8 cellular contexts compared by ENCODE assay signal in genomic region chr19:5131031-5131865, GRCh38.
A peak's percentile ranks its signal among the peaks of the same experiment; 100 is the strongest.
DNase-seq lines count a peak whose midpoint lies in the region; ATAC-seq and TF ChIP-seq lines count a peak whose summit lies in the region.

No MANE protein-coding gene starts in this region.

- H3K4me1 ChIP-seq in H9 (ENCODE audit: insufficient read depth, low read length) = peaks cover 2% of the 10 kb centered on the region; the same call in 1 of the 2 replicates
- H3K4me1 ChIP-seq in Peyer's patch = peaks cover 0 to 46% (median 15%) of the 10 kb centered on the region in 4 donors
- H3K4me1 ChIP-seq in ovary (ENCODE audit: insufficient read depth) = peaks cover 22% of the 10 kb centered on the region

- H2AFZ ChIP-seq in H9 (ENCODE audit: low read length) = no peak overlapping the region

- H3K23me2 ChIP-seq in H9 (ENCODE audit: insufficient read length, low read depth, low read length, poor library complexity, severe bottlenecking) = no peaks in the 10 kb centered on the region

- H3K36me3 Mint-ChIP-seq in H9 (ENCODE audit: insufficient read depth in 1 of 3, low read depth in 3 of 3) = peaks cover 0 to 25% (median 18%) of the 10 kb centered on the region in 3 experiments; a peak in 5 of 7 replicates
- no peaks in the 10 kb centered on the region for H3K36me3 Mint-ChIP-seq in natural killer cell treated with Interleukin-12 subunit alpha and Interleukin-12 subunit beta and Interleukin-15 and Interleukin-18, amount 100 ng/mL, for 72 hours

- H3K27me3 ChIP-seq in H9 (ENCODE audit: insufficient read depth, low read length) (no peaks in the 10 kb centered on the region), Peyer's patch (no peaks in the 10 kb centered on the region), ovary (no peaks in the 10 kb centered on the region)

- no peak overlapping the region; a peak in 2 of 5 replicates for H3K4me3 Mint-ChIP-seq in H9
- H3K4me3 Mint-ChIP-seq in natural killer cell treated with Interleukin-12 subunit alpha and Interleukin-12 subunit beta and Interleukin-15 and Interleukin-18, amount 100 ng/mL, for 72 hours = peak overlapping the region; percentile 38

- no peak overlapping the region for H2BK5ac ChIP-seq in H9 (ENCODE audit: insufficient read length, low read length)

- WGBS in H9 (ENCODE audit: extremely low coverage, insufficient read length, low lambda C conversion rate) = no CpG with 5 or more reads among the region's 30 CpGs
- WGBS in ovary, 3 donors = 60 to 80% (median 79%) methylated on average over 19 to 30 of the region's 30 CpGs

- H2BK12ac ChIP-seq in H9 (ENCODE audit: insufficient read length, low read depth, low read length) = no peak overlapping the region

- peak; percentile 30; the same call in 2 of the 3 replicates for TF ChIP-seq CTCF in H9 (conservative IDR thresholded peaks at IDR 0.05)
- peak in 1 of 6 experiments; percentile 16 for TF ChIP-seq CTCF in Peyer's patch (IDR thresholded peaks at IDR 0.05)
- TF ChIP-seq CTCF in ovary (IDR thresholded peaks at IDR 0.05) = no peak

- H3K56ac ChIP-seq in H9 (ENCODE audit: insufficient read length, low read depth, low read length) = no peak overlapping the region

- TF ChIP-seq EP300 in ovary (IDR thresholded peaks at IDR 0.05) = no peak

- no peak for DNase-seq in H9
- peak in 2 of 3 donors; percentile 83 to 85 for DNase-seq in Peyer's patch
- no peak for DNase-seq in natural killer cell treated with Interleukin-12 subunit alpha and Interleukin-12 subunit beta and Interleukin-15 and Interleukin-18, amount 100 ng/mL, for 72 hours (ENCODE audit: low spot score)
- DNase-seq in ovary = no peak
- no peak for DNase-seq in SK-N-DZ (ENCODE audit: low spot score)
- no peak for DNase-seq in left cardiac atrium
- DNase-seq in SKM-1 treated with dmso at 0.1 percent for 144 hours (lab: John Stamatoyannopoulos, UW; ENCODE audit: unreplicated experiment) = no peak

- H2BK120ac ChIP-seq in H9 (ENCODE audit: low read depth, low read length, poor library complexity, severe bottlenecking) = peak overlapping the region; percentile 41

- H3K27ac ChIP-seq in H9 (ENCODE audit: insufficient read length, low read depth, low read length) = no peak overlapping the region
- H3K27ac ChIP-seq in Peyer's patch = peak overlapping the region in 3 of 4 donors; percentile 12 to 90 (median 86)
- H3K27ac ChIP-seq in ovary = peak overlapping the region in 1 of 2 donors; percentile 22

- no peak overlapping the region for H4K91ac ChIP-seq in H9 (ENCODE audit: insufficient read length, low read depth, low read length)

- H3K4me1 Mint-ChIP-seq in H9 = peaks cover 28 to 60% of the 10 kb centered on the region in 2 experiments
- H3K4me1 Mint-ChIP-seq in natural killer cell treated with Interleukin-12 subunit alpha and Interleukin-12 subunit beta and Interleukin-15 and Interleukin-18, amount 100 ng/mL, for 72 hours (ENCODE audit: low read depth in 2 of 2) = peaks cover 11 to 14% of the 10 kb centered on the region in 2 donors

- no peak overlapping the region for H3K23ac ChIP-seq in H9 (ENCODE audit: insufficient read length, low read depth, low read length)

- no peak overlapping the region for H3K9ac ChIP-seq in H9 (ENCODE audit: extremely low read depth, insufficient read length, low read length)

- intact Hi-C loops in ovary (cut with DNase I) = loop anchor here in 1 of 4 donors (10.0 kb wide), 1 partner anchor 86 kb away; no protein-coding TSS in a partner anchor
- intact Hi-C loops in left cardiac atrium (cut with DNase I) = no loop called here

- no peaks in the 10 kb centered on the region; the same call in 1 of the 2 replicates for H3K27me3 Mint-ChIP-seq in H9 (ENCODE audit: low read depth)
- H3K27me3 Mint-ChIP-seq in natural killer cell treated with Interleukin-12 subunit alpha and Interleukin-12 subunit beta and Interleukin-15 and Interleukin-18, amount 100 ng/mL, for 72 hours = no peaks in the 10 kb centered on the region

- no peaks in the 10 kb centered on the region for H4K20me1 ChIP-seq in H9 (ENCODE audit: control insufficient read depth, insufficient read depth, insufficient read length)

- ATAC-seq in GM18517 (IDR thresholded peaks at IDR 0.05; ENCODE audit: unreplicated experiment) = peak; percentile 29
- ATAC-seq in natural killer cell treated with Interleukin-12 subunit alpha and Interleukin-12 subunit beta and Interleukin-15 and Interleukin-18, amount 100 ng/mL, for 72 hours = peak; percentile 2 to 15
- ATAC-seq in left cardiac atrium = no peak

- no peak overlapping the region for H4K5ac ChIP-seq in H9 (ENCODE audit: insufficient read length, low read depth, low read length)

- H2BK15ac ChIP-seq in H9 (ENCODE audit: low read depth, low read length) = no peak overlapping the region

- H3K4me2 ChIP-seq in H9 (ENCODE audit: insufficient read depth, insufficient read length, low read length) = no peak overlapping the region

- H3K4me3 ChIP-seq in Peyer's patch = peak overlapping the region in 2 of 4 donors; percentile 5 to 39
- H3K4me3 ChIP-seq in ovary = no peak overlapping the region

- no peaks in the 10 kb centered on the region for H3K79me1 ChIP-seq in H9 (ENCODE audit: insufficient read depth, low read depth, low read length, poor library complexity, severe bottlenecking)

- H3T11ph ChIP-seq in H9 (ENCODE audit: low read length) = no peak overlapping the region

- H3K4ac ChIP-seq in H9 (ENCODE audit: low read depth, low read length) = no peak overlapping the region

- H3K18ac ChIP-seq in H9 (ENCODE audit: insufficient read length, low read depth, low read length) = no peak overlapping the region

- no peaks in the 10 kb centered on the region for H3K9me3 Mint-ChIP-seq in H9
- no peaks in the 10 kb centered on the region for H3K9me3 Mint-ChIP-seq in natural killer cell treated with Interleukin-12 subunit alpha and Interleukin-12 subunit beta and Interleukin-15 and Interleukin-18, amount 100 ng/mL, for 72 hours

- no peak overlapping the region for H2AK5ac ChIP-seq in H9 (ENCODE audit: insufficient read length, low read length)

- H3K79me2 ChIP-seq in H9 (ENCODE audit: insufficient read depth, low read length) = no peaks in the 10 kb centered on the region

- peak overlapping the region; percentile 44 to 94 (median 74); a peak in 3 of 7 replicates for H3K27ac Mint-ChIP-seq in H9
- peak overlapping the region; percentile 50 to 81 for H3K27ac Mint-ChIP-seq in natural killer cell treated with Interleukin-12 subunit alpha and Interleukin-12 subunit beta and Interleukin-15 and Interleukin-18, amount 100 ng/mL, for 72 hours

- TF ChIP-seq POLR2A in Peyer's patch (IDR thresholded peaks at IDR 0.05) = no peak
- TF ChIP-seq POLR2A in ovary (IDR thresholded peaks at IDR 0.05) = no peak

- H3K36me3 ChIP-seq in Peyer's patch (peaks cover 0 to 50% (median 0%) of the 10 kb centered on the region in 3 donors), ovary (no peaks in the 10 kb centered on the region)

- no peak overlapping the region for H3K14ac ChIP-seq in H9 (ENCODE audit: insufficient read depth, low read length)

- no peaks in the 10 kb centered on the region for H3K9me3 ChIP-seq in H9 (ENCODE audit: control insufficient read depth, low read depth, low read length)
- H3K9me3 ChIP-seq in Peyer's patch = peaks cover 0 to 3% (median 0%) of the 10 kb centered on the region in 4 donors
- H3K9me3 ChIP-seq in ovary = no peaks in the 10 kb centered on the region

- H2BK20ac ChIP-seq in H9 (ENCODE audit: low read depth, low read length, poor library complexity, severe bottlenecking) = no peak overlapping the region

- H4K8ac ChIP-seq in H9 (replicated peaks; ENCODE audit: insufficient read length, low read depth, low read length) = no peak overlapping the region

Comparison
In these comparisons a context has a peak if more than half of its experiments do, and no peak if none do; other contexts are left out.
1. ATAC-seq: peak in GM18517 (single experiment) and natural killer cell treated with Interleukin-12 subunit alpha and Interleukin-12 subunit beta and Interleukin-15 and Interleukin-18, amount 100 ng/mL, for 72 hours (2 of 2); none in left cardiac atrium (0 of 2).
2. DNase-seq: peak in Peyer's patch (2 of 3); none in H9 (single experiment), natural killer cell treated with Interleukin-12 subunit alpha and Interleukin-12 subunit beta and Interleukin-15 and Interleukin-18, amount 100 ng/mL, for 72 hours (single experiment), ovary (0 of 5), SK-N-DZ (single experiment), left cardiac atrium (single experiment) and SKM-1 treated with dmso at 0.1 percent for 144 hours (single experiment).